22 cellular contexts compared by ENCODE assay signal in genomic region chr22:28939394-28939793, GRCh38. TPM values are rescaled to one million over a fixed set of nuclear protein-coding genes. Genes with fewer than 3 reads are reported as not detected.
DNase-seq lines count a peak whose midpoint lies in the region; ATAC-seq, FAIRE-seq and TF ChIP-seq lines count a peak whose summit lies in the region.
"Had no signal": no experiment of that assay in that cellular context is flagged by ENCODE, and none has a peak within 500 bp of the region (broad histone marks: within the 10 kb centered on the region; RNA-seq: fewer than 3 reads in every experiment).

No MANE protein-coding gene starts in this region.

- H3K4me1 ChIP-seq in HUES6 (ENCODE audit: control insufficient read depth, insufficient read depth, low read length): peaks cover 50% of the 10 kb centered on the region
- peaks cover 4 to 13% (median 12%) of the 10 kb centered on the region in 4 experiments for H3K4me1 ChIP-seq in H1 (replicated peaks in 1 of 4; ENCODE audit: control insufficient read depth in 3 of 4, insufficient read depth in 4 of 4, low read length in 3 of 4)
- H3K4me1 ChIP-seq: SJCRH30 had no signal

- no peak overlapping the region for H4K8ac ChIP-seq in H1 (ENCODE audit: extremely low read depth, insufficient read depth, low read length)

- no peak overlapping the region for H4K5ac ChIP-seq in H1 (ENCODE audit: insufficient read length, low read depth, low read length)

- H3K27me3 ChIP-seq in HUES6 (ENCODE audit: control insufficient read depth, insufficient read depth, low read length) (no peaks in the 10 kb centered on the region), H1 (replicated peaks in 1 of 4; ENCODE audit: control insufficient read depth in 3 of 4, extremely low read depth in 1 of 4, insufficient read depth in 3 of 4, low read length in 3 of 4) (no peaks in the 10 kb centered on the region)
- H3K27me3 ChIP-seq: SJCRH30 had no signal

- TF ChIP-seq CTCF in H1 (IDR thresholded peaks at IDR 0.05; ENCODE audit: control extremely low read depth in 1 of 3, insufficient read depth in 1 of 3, low read depth in 1 of 3, low read length in 3 of 3) (no peak), nephron (IDR thresholded peaks at IDR 0.05; ENCODE audit: unreplicated experiment in 3 of 3) (no peak), progenitor cell of endocrine pancreas (IDR thresholded peaks at IDR 0.05; ENCODE audit: unreplicated experiment) (no peak)

- H3K36me3 Mint-ChIP-seq in nephron (ENCODE audit: low read depth) (peaks cover 9% of the 10 kb centered on the region), progenitor cell of endocrine pancreas (ENCODE audit: insufficient read depth) (no peaks in the 10 kb centered on the region)
- H3K36me3 Mint-ChIP-seq: CD4-positive, CD25-positive, alpha-beta regulatory T cell had no signal

- no peak overlapping the region for H4K91ac ChIP-seq in H1 (replicated peaks; ENCODE audit: insufficient read length, low read length)

- H3K4me3 ChIP-seq in HUES6 (ENCODE audit: low read depth, low read length): no peak overlapping the region
- H3K4me3 ChIP-seq in H1 (ENCODE audit: extremely low read depth in 1 of 4, insufficient read depth in 2 of 4, low read depth in 3 of 4, low read length in 4 of 4): no peak overlapping the region
- H3K4me3 ChIP-seq: GM12878, SJCRH30 had no signal

- no peak for TF ChIP-seq EP300 in H1 (IDR thresholded peaks at IDR 0.05; ENCODE audit: borderline replicate concordance in 1 of 2, low read depth in 2 of 2, low read length in 2 of 2)

- no peak overlapping the region for H2BK5ac ChIP-seq in H1 (ENCODE audit: low read depth, low read length)

- H3K79me2 ChIP-seq in H1 (ENCODE audit: control insufficient read depth in 1 of 2, insufficient read depth in 2 of 2, low read length in 2 of 2): peaks cover 0 to 92% of the 10 kb centered on the region in 2 experiments; a peak in 3 of 4 replicates

- no peak overlapping the region for H2BK20ac ChIP-seq in H1 (ENCODE audit: low read length)

- no peak overlapping the region for H2BK12ac ChIP-seq in H1 (ENCODE audit: low read depth, low read length)

- no peaks in the 10 kb centered on the region for H3K9me3 ChIP-seq in HUES6 (ENCODE audit: control insufficient read depth, insufficient read depth, low read depth, low read length)
- no peaks in the 10 kb centered on the region for H3K9me3 ChIP-seq in H1 (ENCODE audit: insufficient read depth in 2 of 2, low read depth in 1 of 2, low read length in 1 of 2)
- H3K9me3 ChIP-seq: SJCRH30 had no signal

- CTCF ChIA-PET in H1 (lab: Charles Lee; ENCODE audit: partially characterized antibody): interaction anchor here (1.0 kb wide), 1 partner anchor 101 kb away, joined by 3 read pairs; no protein-coding TSS in a partner anchor

- no peaks in the 10 kb centered on the region for H3K9me3 Mint-ChIP-seq in nephron
- H3K9me3 Mint-ChIP-seq in progenitor cell of endocrine pancreas (ENCODE audit: low read depth): no peaks in the 10 kb centered on the region
- H3K9me3 Mint-ChIP-seq: CD4-positive, CD25-positive, alpha-beta regulatory T cell had no signal

- H3K23ac ChIP-seq in H1 (ENCODE audit: insufficient read length): no peak overlapping the region

- POLR2A ChIA-PET in H1 (lab: Charles Lee; ENCODE audit: partially characterized antibody): interaction anchor here (1.0 kb wide), 1 partner anchor 90 kb away, joined by 3 read pairs; no protein-coding TSS in a partner anchor

- H3K27ac Mint-ChIP-seq in nephron: peak overlapping the region; percentile 74 to 94 (median 85)
- H3K27ac Mint-ChIP-seq in progenitor cell of endocrine pancreas: no peak overlapping the region
- H3K27ac Mint-ChIP-seq: CD4-positive, CD25-positive, alpha-beta regulatory T cell had no signal

- no peak overlapping the region for H3K56ac ChIP-seq in H1 (replicated peaks; ENCODE audit: insufficient read length, low read depth, low read length)

- no peak overlapping the region for H2BK15ac ChIP-seq in H1 (ENCODE audit: low read length)

- no peak for TF ChIP-seq POLR2A in H1 (IDR thresholded peaks at IDR 0.05; ENCODE audit: control extremely low read depth in 1 of 2, low read depth in 2 of 2, low read length in 2 of 2)

- H3K4me2 ChIP-seq in H1 (ENCODE audit: insufficient read depth in 1 of 2, low read depth in 2 of 2, low read length in 2 of 2): peak overlapping the region; percentile 7 to 23; a peak in 2 of 4 replicates

- H3K4me1 Mint-ChIP-seq in nephron (peaks cover 81% of the 10 kb centered on the region), progenitor cell of endocrine pancreas (ENCODE audit: low read depth) (peaks cover 30% of the 10 kb centered on the region)
- H3K4me1 Mint-ChIP-seq: CD4-positive, CD25-positive, alpha-beta regulatory T cell had no signal

- H4K20me1 ChIP-seq in H1 (replicated peaks in 1 of 2; ENCODE audit: control insufficient read depth in 1 of 2, insufficient read depth in 2 of 2, low read length in 2 of 2): peaks cover 2 to 7% of the 10 kb centered on the region in 2 experiments

- WGBS in H1 (ENCODE audit: extremely low coverage in 1 of 2, insufficient coverage in 1 of 2, insufficient read length in 1 of 2, insufficient replicate concordance in 2 of 2, low coverage in 1 of 2, low lambda C conversion rate in 2 of 2, missing lambda C conversion rate in 1 of 2), 2 experiments: 60% methylated on average over 6 of the region's 6 CpGs; no CpG with 5 or more reads in 1 of the 2 experiments

- no peak overlapping the region for H2BK120ac ChIP-seq in H1 (replicated peaks; ENCODE audit: low read depth, low read length)

- no peak overlapping the region for H2AFZ ChIP-seq in H1 (ENCODE audit: low read length)

- H3K18ac ChIP-seq in H1 (ENCODE audit: extremely low read depth, low read length): no peak overlapping the region; the same call in 1 of the 2 replicates

- FAIRE-seq in G401.6 (lab: Jason Lieb, UNC) (peak; percentile 17), H1 (lab: Jason Lieb, UNC) (no peak)
- FAIRE-seq: A204.1, GM12878, RCC 7860 had no signal

- DNase-seq in H1 (ENCODE audit: low read depth in 1 of 2, low spot score in 2 of 2) (no peak), ACHN (no peak), progenitor cell of endocrine pancreas (ENCODE audit: low spot score, unreplicated experiment) (no peak), GF-D8 (lab: John Stamatoyannopoulos, UW) (no peak)
- DNase-seq: CD4-positive, CD25-positive, alpha-beta regulatory T cell; DMS79; KBM-7; MM.1S; NCI-H1048; NCI-H1417 treated with DMSO at 0.1 percent for 48 hours; NCI-H187; NCI-H226; NCI-H510A treated with DMSO at 0.1 percent for 48 hours; OCI-M1; SJCRH30 had no signal

- TF ChIP-seq RAD21 in H1 (IDR thresholded peaks at IDR 0.05 in 1 of 2, conservative IDR thresholded peaks at IDR 0.05 in 1 of 2; ENCODE audit: low read depth in 2 of 2, low read length in 2 of 2): no peak

- H3K36me3 ChIP-seq in HUES6 (ENCODE audit: control insufficient read depth, insufficient read depth, low read length) (no peaks in the 10 kb centered on the region), H1 (ENCODE audit: control insufficient read depth in 2 of 4, insufficient read depth in 4 of 4, low read length in 3 of 4) (no peaks in the 10 kb centered on the region)
- H3K36me3 ChIP-seq: SJCRH30 had no signal

- no peak for ATAC-seq in GM18909 (IDR thresholded peaks at IDR 0.05; ENCODE audit: poor library complexity, unreplicated experiment)
- ATAC-seq: GM12878 had no signal

- peaks cover 10% of the 10 kb centered on the region for H3K79me1 ChIP-seq in H1 (ENCODE audit: low read depth, low read length)

- H3K4me3 Mint-ChIP-seq in nephron: no peak overlapping the region
- no peak overlapping the region for H3K4me3 Mint-ChIP-seq in progenitor cell of endocrine pancreas (ENCODE audit: low read depth)
- H3K4me3 Mint-ChIP-seq: CD4-positive, CD25-positive, alpha-beta regulatory T cell had no signal

- H2AK5ac ChIP-seq in H1 (ENCODE audit: low read depth, low read length): no peak overlapping the region

- H3K27me3 Mint-ChIP-seq in nephron (ENCODE audit: low read depth): no peaks in the 10 kb centered on the region
- no peaks in the 10 kb centered on the region for H3K27me3 Mint-ChIP-seq in progenitor cell of endocrine pancreas

- no peaks in the 10 kb centered on the region for H3K23me2 ChIP-seq in H1 (ENCODE audit: low read depth, low read length)

- H3K14ac ChIP-seq in H1 (ENCODE audit: insufficient read length): no peak overlapping the region

- H3K27ac ChIP-seq in HUES6 (ENCODE audit: low read depth, low read length): peak overlapping the region; percentile 39; the same call in 1 of the 2 replicates
- H3K27ac ChIP-seq in H1 (ENCODE audit: low read depth, low read length): no peak overlapping the region
- H3K27ac ChIP-seq: SJCRH30 had no signal

- in situ Hi-C loops in ACHN (cut with HindIII; ENCODE audit: low pct_ligation_motif_present, low pct_unique_long_range_greater_than_20kb, low sequenced_read_pairs): no loop called here

- H3K9ac ChIP-seq in HUES6 (ENCODE audit: low read length) (no peak overlapping the region), H1 (replicated peaks in 1 of 4; ENCODE audit: extremely low read depth in 1 of 4, low read depth in 3 of 4, low read length in 3 of 4) (no peak overlapping the region)

- no peak overlapping the region for H3K4ac ChIP-seq in H1 (replicated peaks; ENCODE audit: insufficient read length, low read depth, low read length)

TF ChIP-seq in H1, 55 proteins besides CTCF, POLR2A, EP300 and RAD21:
- no peak for TF ChIP-seq SP4 (IDR thresholded peaks at IDR 0.05; ENCODE audit: low read length)
- no peak for TF ChIP-seq EGR1 (IDR thresholded peaks at IDR 0.05; ENCODE audit: borderline replicate concordance, low read depth, low read length)
- no peak for TF ChIP-seq NANOG (IDR thresholded peaks at IDR 0.05; ENCODE audit: insufficient read depth, low read depth, low read length, poor library complexity, severe bottlenecking)
- no peak for TF ChIP-seq GABPA (IDR thresholded peaks at IDR 0.05; ENCODE audit: borderline replicate concordance, insufficient read depth, low read length)
- no peak for TF ChIP-seq TBP (IDR thresholded peaks at IDR 0.05; ENCODE audit: low read depth, low read length)
TF ChIP-seq in H1: peak in this region for 0.

RNA-seq across cellular contexts. Expression of gene ZNRF3, which starts 56.0 kb away (rescaled TPM):
- total RNA-seq in H1 (2021; fragmentation: NEBNext Ultra II Directional; extraction: Animal tissue kit (Norgen Biotek cat#: 25700)): 20.6 and 21.7 TPM in 2 replicates
- 14.1 and 21.0 TPM in 2 replicates for polyA plus RNA-seq in H1 (2011; rRNA removed)
- polyA plus RNA-seq in H1 (2011; cell fraction: cytosol; rRNA removed): 12.7 TPM
- 20.6 TPM for polyA plus RNA-seq in H1 (2011; cell fraction: nucleus; rRNA removed)
- polyA plus RNA-seq in H1 (2012, experiment 1 of 2): 8.5 to 15.1 TPM (median 12.1 TPM) in 4 replicates
- 6.6 TPM for polyA plus RNA-seq in H1 (2012, experiment 2 of 2)
- polyA plus RNA-seq in H1 (2013, experiment 1 of 2): 15.5 TPM
- polyA plus RNA-seq in H1 (2013, experiment 2 of 2): 17.6 TPM
- 9.9 and 12.3 TPM in 2 replicates for polyA minus RNA-seq in H1 (2011; rRNA and poly(A)+ RNA removed)
- 15.9 TPM for polyA minus RNA-seq in H1 (2011; cell fraction: cytosol; rRNA and poly(A)+ RNA removed)
- 15.9 TPM for polyA minus RNA-seq in H1 (2011; cell fraction: nucleus; rRNA and poly(A)+ RNA removed)
- 7.5 and 9.5 TPM in 2 replicates for total RNA-seq in progenitor cell of endocrine pancreas
